ENCODE assay signal across 9 cellular contexts in the genomic region with DNA sequence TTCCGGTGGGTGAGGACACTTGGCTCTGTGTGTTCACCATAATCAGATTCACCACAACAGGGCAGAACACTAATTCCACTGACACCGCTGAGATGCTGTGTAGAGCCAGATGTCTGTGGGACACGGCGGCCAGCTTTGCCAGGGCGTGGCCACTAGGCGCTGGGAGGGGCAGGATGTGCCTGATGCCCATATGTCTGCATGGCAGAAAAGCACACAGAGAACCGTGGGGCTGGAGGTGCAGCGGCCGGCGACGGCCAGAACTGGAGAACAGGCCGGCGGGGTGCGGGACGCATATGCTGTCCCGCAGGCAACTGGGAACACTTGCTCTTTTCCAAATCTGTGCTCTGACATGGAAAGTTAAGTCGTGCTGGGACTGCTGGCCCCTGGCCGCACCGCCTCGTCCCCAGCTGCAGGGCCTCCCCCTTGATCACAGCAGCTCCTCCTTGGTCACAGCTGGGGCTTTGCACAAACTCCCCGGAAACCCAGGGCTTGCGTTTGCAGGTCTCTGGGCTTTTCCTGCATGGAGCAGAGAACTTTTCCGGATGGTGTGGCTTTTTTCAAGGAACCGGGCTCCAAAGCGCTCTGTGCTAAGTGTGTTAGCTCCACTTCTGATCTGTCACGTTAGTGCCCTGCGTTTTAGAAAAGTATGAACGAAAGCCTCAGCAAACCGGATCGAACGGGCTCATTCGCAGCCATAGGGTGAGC. TPM values are rescaled to one million over a fixed set of nuclear protein-coding genes. Genes with fewer than 3 reads are reported as not detected.
A peak's percentile ranks its signal among the peaks of the same experiment; 100 is the strongest.
DNase-seq lines count a peak whose midpoint lies in the region; ATAC-seq lines count a peak whose summit lies in the region.
"Had no signal": no experiment of that assay in that cellular context is flagged by ENCODE, and none has a peak within 500 bp of the region (broad histone marks: within the 10 kb centered on the region; RNA-seq: fewer than 3 reads in every experiment).

No MANE protein-coding gene starts in this region.

- ATAC-seq in GM18517 (IDR thresholded peaks at IDR 0.05; ENCODE audit: unreplicated experiment) (peak; percentile 20), HG03066 (IDR thresholded peaks at IDR 0.05; ENCODE audit: low read depth, unreplicated experiment) (peak; percentile 33), GM19324 (IDR thresholded peaks at IDR 0.05; ENCODE audit: low FRiP score, unreplicated experiment) (no peak)
- ATAC-seq in central memory CD8-positive, alpha-beta T cell (replicated peaks; ENCODE audit: extremely low read depth, poor library complexity, severe bottlenecking), result peak; percentile 28

- peak overlapping the region; percentile 88 for H3K4me3 Mint-ChIP-seq in central memory CD8-positive, alpha-beta T cell

- intact Hi-C loops in posterior vena cava (cut with DNase I), result no loop called here

- H3K27ac Mint-ChIP-seq in central memory CD8-positive, alpha-beta T cell (ENCODE audit: low read depth), result peak overlapping the region; percentile 96

- no peaks in the 10 kb centered on the region for H3K9me3 Mint-ChIP-seq in central memory CD8-positive, alpha-beta T cell

- peaks cover 20% of the 10 kb centered on the region for H3K4me1 Mint-ChIP-seq in central memory CD8-positive, alpha-beta T cell

- no peaks in the 10 kb centered on the region for H3K27me3 Mint-ChIP-seq in central memory CD8-positive, alpha-beta T cell

- H3K36me3 Mint-ChIP-seq in central memory CD8-positive, alpha-beta T cell (ENCODE audit: insufficient read depth), result no peaks in the 10 kb centered on the region

- DNase-seq in SW480 (ENCODE audit: low spot score) (peak; percentile 100), posterior vena cava (ENCODE audit: low spot score) (peak; percentile 83), cerebellum (ENCODE audit: low spot score) (no peak), HuH-7.5 (ENCODE audit: low spot score) (no peak)
- DNase-seq in central memory CD8-positive, alpha-beta T cell (ENCODE audit: low spot score in 2 of 2), result no peak

RNA-seq across cellular contexts. Expression of a gene that starts 31.1 kb away (rescaled TPM):
- total RNA-seq in posterior vena cava, result under 1 TPM in 1 of 2 donors, not detected in 1; 0.14 TPM
- total RNA-seq in cerebellum, result 1.8 TPM
- total RNA-seq: T-helper 1 cell treated with Interleukin-12 subunit alpha and Interleukin-12 subunit beta and Interleukin-4 antibody, amounts not matched to agents 30 ng/mL and 1 ng/mL, for 36 hours had no signal

RNA-seq across cellular contexts. Expression of a gene that starts 56.5 kb away (rescaled TPM):
- total RNA-seq in posterior vena cava, result 1 to 10 TPM; 5.0 to 8.0 TPM
- 11.5 TPM for total RNA-seq in cerebellum

Comparison
In these comparisons a context has a peak if more than half of its experiments do, and no peak if none do; other contexts are left out.
1. DNase-seq: peak in SW480 (single experiment) and posterior vena cava (single experiment); none in central memory CD8-positive, alpha-beta T cell (0 of 2), cerebellum (single experiment) and HuH-7.5 (single experiment).